ENCODE assay signal across 8 cellular contexts in the genomic region with DNA sequence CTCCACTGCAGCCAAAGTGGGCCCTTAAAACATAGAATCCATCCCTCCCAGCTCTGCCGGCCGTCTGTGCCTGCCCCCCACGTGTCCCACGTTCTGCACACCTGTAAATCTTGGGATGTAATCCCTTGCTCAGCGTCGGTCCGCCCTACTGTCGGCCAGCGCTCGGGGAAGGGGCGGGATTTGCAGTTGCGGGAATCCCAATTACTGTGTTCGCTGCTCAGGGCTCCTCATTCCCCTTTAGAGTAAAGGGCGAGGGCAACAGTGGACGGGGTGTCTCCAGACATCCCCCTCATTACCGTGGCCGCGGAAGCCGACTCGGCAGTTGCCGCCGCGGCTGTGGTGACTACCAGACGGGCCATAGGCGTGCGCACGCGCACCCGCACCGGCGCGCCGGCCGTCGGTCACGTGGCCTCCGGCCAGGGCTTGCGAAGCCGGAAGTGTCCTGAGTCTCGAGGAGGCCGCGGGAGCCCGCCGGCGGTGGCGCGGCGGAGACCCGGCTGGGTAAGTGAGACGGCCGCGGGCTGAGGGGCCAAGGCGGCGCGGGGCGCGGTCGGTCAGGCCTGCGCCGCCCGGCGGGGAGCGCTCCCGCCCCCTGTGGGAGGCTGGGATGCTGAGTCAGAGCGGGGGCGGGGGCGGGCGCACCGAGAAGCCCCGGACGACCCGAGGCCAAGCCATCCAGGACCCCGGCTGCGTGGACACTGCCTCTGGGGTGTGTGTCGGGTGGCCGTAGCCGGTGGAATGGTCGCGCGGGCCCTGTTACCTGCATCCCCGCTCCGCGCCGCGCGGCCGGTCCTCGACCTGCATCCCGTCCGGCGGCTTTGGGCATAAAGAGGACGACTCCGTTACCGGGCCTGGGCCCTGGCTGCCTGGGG. TPM values are rescaled to one million over a fixed set of nuclear protein-coding genes. Genes with fewer than 3 reads are reported as not detected.
DNase-seq lines count a peak whose midpoint lies in the region; ATAC-seq and TF ChIP-seq lines count a peak whose summit lies in the region.

A gene (plus strand): TSS at position 434 of the 872 bp plus-strand sequence. CDS start 3,751 bp downstream, outside the sequence.

- H3K4me3 ChIP-seq in A673 (ENCODE audit: low read depth, low read length, poor library complexity, severe bottlenecking) (peak within 1 kb of the TSS; percentile 90), WI38 (ENCODE audit: low read depth, low read length) (peak within 1 kb of the TSS; percentile 98)

- peaks cover 11% of the 10 kb centered on the region for H3K4me1 ChIP-seq in A673 (ENCODE audit: insufficient read depth, low read length, poor library complexity, severe bottlenecking)

- POLR2A ChIA-PET in A673 (lab: Charles Lee; ENCODE audit: low non-redundant PET), result no interaction called here

- no peaks in the 10 kb centered on the region for H3K9me3 ChIP-seq in A673 (ENCODE audit: low read depth, low read length, poor library complexity, severe bottlenecking)

- no TSS peak for BruUV-seq in A673 (replicated peaks; lab: Mats Ljungman, UMichigan)

- CTCF ChIA-PET in A673 (lab: Charles Lee), result no interaction called here

- DNase-seq in A673 (ENCODE audit: low spot score) (peak; percentile 74), NCI-H2171 treated with DMSO at 0.1 percent for 48 hours (lab: John Stamatoyannopoulos, UW) (peak; percentile 76), caudate nucleus (lab: John Stamatoyannopoulos, UW) (peak in 59 of 61 donors; percentile 37 to 91 (median 80)), islet precursor cell (peak; percentile 98)
- DNase-seq in stimulated activated CD4-positive, alpha-beta T cell treated with anti-CD3 and anti-CD28 coated beads, Interleukin-12 subunit alpha, Interleukin-12 subunit beta, amount 100 ng/mL, for 48 hours (ENCODE audit: low read depth in 2 of 3, low spot score in 1 of 3), result peak; percentile 47 to 65 (median 48)

- ATAC-seq in GM18519 (IDR thresholded peaks at IDR 0.05; ENCODE audit: low FRiP score, unreplicated experiment) (peak; percentile 88), HG03045 (IDR thresholded peaks at IDR 0.05; ENCODE audit: unreplicated experiment) (peak; percentile 89)

- intact Hi-C loops in A673 (cut with micrococcal nuclease; ENCODE audit: unreplicated experiment), result loop anchor here (10.0 kb wide), 1 partner anchor 243 kb away; no protein-coding TSS in a partner anchor

- H3K36me3 ChIP-seq in A673 (ENCODE audit: insufficient read depth, low read length, poor library complexity, severe bottlenecking), result peaks cover 31% of the 10 kb centered on the region

- TF ChIP-seq CTCF in A673 (conservative IDR thresholded peaks at IDR 0.05; ENCODE audit: low read depth, low read length) (no peak), WI38 (IDR thresholded peaks at IDR 0.05; ENCODE audit: low read depth, low read length) (no peak)

- H3K27me3 ChIP-seq in A673 (replicated peaks; ENCODE audit: insufficient read depth, low read depth, low read length, poor library complexity), result no peaks in the 10 kb centered on the region

- peak within 1 kb of the TSS; percentile 87 for H3K27ac ChIP-seq in A673 (ENCODE audit: low read depth, low read length, poor library complexity, severe bottlenecking)
- peak within 1 kb of the TSS; percentile 94 for H3K27ac ChIP-seq in caudate nucleus (ENCODE audit: low read depth, low read length)

RNA-seq across cellular contexts. Expression of the gene that starts here (rescaled TPM):
- 30.2 and 33.8 TPM in 2 replicates for total RNA-seq in A673 (2021)

Comparison
In these comparisons a context has a peak if more than half of its experiments do, and no peak if none do; other contexts are left out.
1. Peak in every context shown above with its lines: DNase-seq, ATAC-seq, H3K4me3 ChIP-seq and H3K27ac ChIP-seq.
2. DNase-seq: peak in every context shown above with its lines; median percentile 98 in islet precursor cell; 80 in caudate nucleus; 76 in NCI-H2171 treated with DMSO at 0.1 percent for 48 hours; 74 in A673; 48 in stimulated activated CD4-positive, alpha-beta T cell treated with anti-CD3 and anti-CD28 coated beads, Interleukin-12 subunit alpha, Interleukin-12 subunit beta, amount 100 ng/mL, for 48 hours.